Comparison of ENCODE assay signal across 21 cellular contexts in the genomic region with DNA sequence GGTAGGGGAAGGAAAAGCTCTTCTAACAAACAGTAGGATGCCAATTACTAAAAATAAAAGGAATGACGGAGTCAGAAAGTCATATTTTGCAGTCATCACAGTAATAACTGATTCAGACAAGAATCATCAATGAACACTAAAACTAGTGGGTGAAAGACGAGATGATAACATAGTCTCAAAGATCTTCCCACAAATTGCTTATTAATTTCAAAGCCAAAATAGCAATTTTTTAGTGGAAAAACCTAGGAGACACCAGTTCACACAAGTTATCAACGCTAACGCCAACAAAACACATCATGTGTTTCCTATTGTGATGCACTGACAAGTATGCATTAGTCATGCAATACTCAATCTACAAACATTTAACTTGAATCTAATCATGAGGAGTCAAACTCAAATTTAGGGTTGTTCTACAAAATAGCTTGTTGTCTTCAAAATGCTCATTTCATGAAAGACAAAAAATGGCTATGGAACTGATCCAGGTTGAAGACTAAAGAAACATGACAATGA. TPM values are rescaled to one million over a fixed set of nuclear protein-coding genes. Genes with fewer than 3 reads are reported as not detected.
DNase-seq lines count a peak whose midpoint lies in the region; ATAC-seq, FAIRE-seq and TF ChIP-seq lines count a peak whose summit lies in the region.
"Had no signal": no experiment of that assay in that cellular context is flagged by ENCODE, and none has a peak within 500 bp of the region (broad histone marks: within the 10 kb centered on the region; RNA-seq: fewer than 3 reads in every experiment).

No MANE protein-coding gene starts in this region.

- BruUV-seq in IMR-90 (replicated peaks; lab: Mats Ljungman, UMichigan) = no TSS peak

- H3K9ac ChIP-seq in IMR-90 (ENCODE audit: low read depth, low read length) (no peak overlapping the region), keratinocyte (ENCODE audit: control insufficient read depth, extremely low read depth, insufficient read depth, low read length) (no peak overlapping the region), kidney (ENCODE audit: low read length in 2 of 2) (no peak overlapping the region)

- H3K4me2 ChIP-seq in IMR-90 (ENCODE audit: low read depth, low read length) = no peak overlapping the region
- H3K4me2 ChIP-seq in keratinocyte (ENCODE audit: control insufficient read depth, extremely low read depth, insufficient read depth, low read depth, low read length) = peak overlapping the region; percentile 77

- 0 out of 2 replicates have a peak, but pooled peaks cover 1% of the 10 kb centered on the region for H3K36me3 ChIP-seq in IMR-90 (ENCODE audit: control insufficient read depth, insufficient read depth, low read length)
- peaks cover 0 to 10% of the 10 kb centered on the region in 2 experiments for H3K36me3 ChIP-seq in keratinocyte (ENCODE audit: control insufficient read depth in 2 of 2, extremely low read depth in 1 of 2, insufficient read depth in 2 of 2, low read length in 2 of 2)
- peaks cover 5% of the 10 kb centered on the region in 2 donors for H3K36me3 ChIP-seq in kidney (ENCODE audit: control insufficient read depth in 1 of 2, insufficient read depth in 2 of 2, low read length in 2 of 2)
- H3K36me3 ChIP-seq: ovary, upper lobe of right lung had no signal

- H2AFZ ChIP-seq in IMR-90 (replicated peaks; ENCODE audit: low read length, poor library complexity) = no peak overlapping the region
- peak overlapping the region; percentile 43 for H2AFZ ChIP-seq in keratinocyte (ENCODE audit: control insufficient read depth, low read length)

- no peak overlapping the region for H2AK9ac ChIP-seq in IMR-90 (replicated peaks; ENCODE audit: low read depth, low read length, poor library complexity)

- no peaks in the 10 kb centered on the region for H3K79me2 ChIP-seq in keratinocyte (ENCODE audit: control insufficient read depth, insufficient read depth, low read length)

- POLR2A ChIA-PET in IMR-90 (lab: Charles Lee; ENCODE audit: unreplicated experiment) = no interaction called here

- CTCF ChIA-PET in IMR-90 (lab: Yijun Ruan, JAX) = no interaction called here

- no peak overlapping the region for H3K23ac ChIP-seq in IMR-90 (ENCODE audit: low read depth, low read length)

- H2BK15ac ChIP-seq in IMR-90 (ENCODE audit: low read depth, low read length) = no peak overlapping the region

- no peak overlapping the region for H3K27ac ChIP-seq in IMR-90 (ENCODE audit: insufficient read depth, low read length)
- H3K27ac ChIP-seq in keratinocyte (ENCODE audit: control insufficient read depth, insufficient read depth, low read length) = peak overlapping the region; percentile 74
- no peak overlapping the region for H3K27ac ChIP-seq in kidney (ENCODE audit: low read depth in 2 of 2, low read length in 2 of 2)
- H3K27ac ChIP-seq: ovary, SK-N-MC, upper lobe of right lung had no signal

- in situ Hi-C loops in IMR-90 (cut with MboI; ENCODE audit: low sequenced_read_pairs) = no loop called here

- H3K4me1 ChIP-seq in IMR-90 (ENCODE audit: control insufficient read depth, insufficient read depth, low read length) = no peaks in the 10 kb centered on the region
- peaks cover 40% of the 10 kb centered on the region for H3K4me1 ChIP-seq in keratinocyte (ENCODE audit: control insufficient read depth, extremely low read depth, insufficient read depth, low read length)
- H3K4me1 ChIP-seq in kidney (ENCODE audit: control insufficient read depth in 1 of 2, insufficient read depth in 1 of 2, low read depth in 1 of 2, low read length in 2 of 2) = no peaks in the 10 kb centered on the region
- H3K4me1 ChIP-seq: upper lobe of right lung had no signal

- H4K8ac ChIP-seq in IMR-90 (ENCODE audit: low read depth in 2 of 2, low read length in 2 of 2) = no peak overlapping the region

- no peak overlapping the region for H2BK5ac ChIP-seq in IMR-90 (ENCODE audit: low read depth, low read length, poor library complexity, severe bottlenecking)

- H3K4ac ChIP-seq in IMR-90 (ENCODE audit: low read depth, low read length) = no peak overlapping the region

- dilution Hi-C loops in IMR-90 (cut with HindIII; ENCODE audit: low sequenced_read_pairs, unreplicated experiment) = no loop called here
- dilution Hi-C loops in keratinocyte (cut with MboI; ENCODE audit: extremely low pct_ligation_motif_present, low sequenced_read_pairs) = no loop called here

- TF ChIP-seq RAD21 in IMR-90 (IDR thresholded peaks at IDR 0.05; ENCODE audit: low read length) = no peak

- peak; percentile 47 for DNase-seq in EL
- DNase-seq in IMR-90 = peak; percentile 7
- DNase-seq in epithelial cell of esophagus (ENCODE audit: low read depth) = peak; percentile 62
- DNase-seq in keratinocyte (ENCODE audit: low read depth, low spot score) = peak; percentile 59
- no peak for DNase-seq in kidney
- no peak for DNase-seq in NCI-H2227 (lab: John Stamatoyannopoulos, UW; ENCODE audit: unreplicated experiment)
- DNase-seq in SW 1271 (lab: John Stamatoyannopoulos, UW) = no peak
- DNase-seq in nucleus accumbens (lab: John Stamatoyannopoulos, UW) = no peak
- DNase-seq: activated CD4-positive, alpha-beta T cell treated with anti-CD3 and anti-CD28 coated beads, Interleukin-2, amount 50 U/mL, for 48 hours; activated naive CD4-positive, alpha-beta T cell; left cardiac atrium; NCI-H1092 treated with DMSO at 0.1 percent for 48 hours; NCI-H1694 treated with DMSO at 0.1 percent for 48 hours; NCI-H510A; nephron progenitor cell; ovary; stimulated activated naive B cell treated with anti-CD40 and anti-IgM and Interleukin-4, amounts not matched to agents 10 μg/mL and 1 μg/mL and 100 μg/mL, for 72 hours; upper lobe of right lung had no signal

- peaks cover 14% of the 10 kb centered on the region for H3K9me3 ChIP-seq in IMR-90 (ENCODE audit: control insufficient read depth, insufficient read depth, low read length)
- H3K9me3 ChIP-seq in keratinocyte (ENCODE audit: control insufficient read depth, low read depth, low read length) = peaks cover 3% of the 10 kb centered on the region
- peaks cover 15 to 63% of the 10 kb centered on the region in 2 donors for H3K9me3 ChIP-seq in kidney (ENCODE audit: control insufficient read depth in 1 of 2, low read length in 2 of 2)

- intact Hi-C loops in IMR-90 (cut with micrococcal nuclease) = no loop called here
- intact Hi-C loops in kidney (cut with DNase I) = no loop called here

- no peak overlapping the region for H2BK120ac ChIP-seq in IMR-90 (ENCODE audit: low read depth, low read length)

- H3K27me3 ChIP-seq in IMR-90 (ENCODE audit: control insufficient read depth, insufficient read depth, low read length) (no peaks in the 10 kb centered on the region), keratinocyte (ENCODE audit: control insufficient read depth, extremely low read depth, insufficient read depth, low read length) (no peaks in the 10 kb centered on the region)
- H3K27me3 ChIP-seq: ovary, upper lobe of right lung had no signal

- H3K14ac ChIP-seq in IMR-90 (replicated peaks; ENCODE audit: low read depth, low read length) = no peak overlapping the region

- no peak overlapping the region for H3K18ac ChIP-seq in IMR-90 (ENCODE audit: low read depth, low read length)

- H2BK20ac ChIP-seq in IMR-90 (ENCODE audit: low read depth, low read length) = no peak overlapping the region

- H4K91ac ChIP-seq in IMR-90 (ENCODE audit: insufficient read depth, low read depth, low read length) = no peak overlapping the region

- H3K79me1 ChIP-seq in IMR-90 (ENCODE audit: low read depth in 1 of 2, low read length in 2 of 2) = no peaks in the 10 kb centered on the region

- H4K20me1 ChIP-seq in IMR-90 (ENCODE audit: insufficient read depth, low read length) (no peaks in the 10 kb centered on the region), keratinocyte (ENCODE audit: control insufficient read depth, extremely low read depth, insufficient read depth, low read length) (no peaks in the 10 kb centered on the region)

- H3K4me3 ChIP-seq in IMR-90 (ENCODE audit: insufficient read depth, low read depth, low read length) (no peak overlapping the region), epithelial cell of esophagus (ENCODE audit: low read length) (no peak overlapping the region), keratinocyte (ENCODE audit: control insufficient read depth in 2 of 3, extremely low read depth in 1 of 3, insufficient read depth in 2 of 3, low read depth in 1 of 3, low read length in 3 of 3) (peak overlapping the region in 2 of 3 experiments; percentile 20 to 44), kidney (ENCODE audit: low read length in 2 of 2) (no peak overlapping the region)
- H3K4me3 ChIP-seq: ovary, SK-N-MC, upper lobe of right lung had no signal

- no peak overlapping the region for H2AK5ac ChIP-seq in IMR-90 (ENCODE audit: low read depth, low read length)

- H4K5ac ChIP-seq in IMR-90 (ENCODE audit: low read depth, low read length) = no peak overlapping the region

- FAIRE-seq in keratinocyte (lab: Jason Lieb, UNC) = peak; percentile 85
- FAIRE-seq in kidney (lab: Jason Lieb, UNC) = no peak
- FAIRE-seq: endothelial cell of umbilical vein, frontal cortex had no signal

- ATAC-seq in IMR-90 (ENCODE audit: low read depth) = no peak
- ATAC-seq: left cardiac atrium; stimulated activated naive B cell treated with anti-CD40 and anti-IgM and Interleukin-4, amounts not matched to agents 10 μg/mL and 1 μg/mL and 100 μg/mL, for 72 hours; upper lobe of right lung had no signal

- H3K9me1 ChIP-seq in IMR-90 (ENCODE audit: insufficient read depth, low read length) = no peaks in the 10 kb centered on the region
- H3K9me1 ChIP-seq in keratinocyte (ENCODE audit: control insufficient read depth, extremely low read depth, insufficient read depth, low read length) = no peaks in the 10 kb centered on the region

- H3K56ac ChIP-seq in IMR-90 (ENCODE audit: extremely low read depth, insufficient read depth, low read length) = no peak overlapping the region

- TF ChIP-seq CTCF in IMR-90 (conservative IDR thresholded peaks at IDR 0.05; ENCODE audit: low read depth, low read length) (no peak), epithelial cell of esophagus (IDR thresholded peaks at IDR 0.05; ENCODE audit: insufficient read depth, low read depth, low read length, missing control alignments) (no peak), keratinocyte (optimal IDR thresholded peaks at IDR 0.05 in 1 of 3, IDR thresholded peaks at IDR 0.05 in 1 of 3, conservative IDR thresholded peaks at IDR 0.05 in 1 of 3; ENCODE audit: extremely low read depth in 1 of 3, insufficient read depth in 2 of 3, low read length in 3 of 3) (no peak), kidney (IDR thresholded peaks at IDR 0.05; ENCODE audit: borderline replicate concordance, extremely low read depth, insufficient read depth) (no peak)

- no CpG with 5 or more reads among the region's 4 CpGs for WGBS in IMR-90 (ENCODE audit: extremely low coverage in 2 of 2, insufficient read length in 1 of 2), 2 experiments

- no peak for TF ChIP-seq POLR2A in IMR-90 (IDR thresholded peaks at IDR 0.05; ENCODE audit: low read depth, low read length)

RNA-seq across cellular contexts. Expression of a gene that starts 18.6 kb away (rescaled TPM):
- 0.56 and 0.72 TPM in 2 replicates for total RNA-seq in IMR-90 (2012; rRNA removed)
- polyA plus RNA-seq in IMR-90 (2012; rRNA removed) = 0.26 and 0.39 TPM in 2 replicates
- polyA plus RNA-seq in IMR-90 (2012; cell fraction: cytosol; rRNA removed) = 0.09 and 0.11 TPM in 2 replicates
- polyA plus RNA-seq in IMR-90 (2012; cell fraction: nucleus; rRNA removed; ENCODE audit: low replicate concordance) = 0.11 and 0.44 TPM in 2 replicates
- polyA plus RNA-seq in keratinocyte = 0.09 to 0.19 TPM (median 0.11 TPM) in 3 replicates
- polyA plus RNA-seq in keratinocyte (2011; ENCODE audit: low read depth) = not detected
- polyA plus RNA-seq in keratinocyte (2011; cell fraction: cytosol; rRNA removed) = 0.06 TPM in 2 replicates
- polyA plus RNA-seq in keratinocyte (2011; cell fraction: nucleus; rRNA removed) = 0.13 and 0.17 TPM in 2 replicates
- 0.23 and 0.92 TPM in 2 replicates for polyA plus RNA-seq in keratinocyte (2012; ENCODE audit: low replicate concordance)
- polyA minus RNA-seq in keratinocyte = 0.16 TPM in 1 of 3 replicates, not detected in the others
- not detected for polyA minus RNA-seq in keratinocyte (2011; cell fraction: cytosol; rRNA and poly(A)+ RNA removed)
- polyA minus RNA-seq in keratinocyte (2011; cell fraction: nucleus; rRNA and poly(A)+ RNA removed) = not detected in 2 replicates
- 1.9 TPM for total RNA-seq in kidney
- 2.5 TPM for polyA plus RNA-seq in kidney (ENCODE audit: insufficient read depth, low read depth, low replicate concordance)

RNA-seq across cellular contexts. Expression of a gene that starts 26.6 kb away (rescaled TPM):
- 3.0 and 3.1 TPM in 2 replicates for total RNA-seq in IMR-90 (2012; rRNA removed)
- polyA plus RNA-seq in IMR-90 (2012; rRNA removed) = 0.77 and 0.80 TPM in 2 replicates
- polyA plus RNA-seq in IMR-90 (2012; cell fraction: cytosol; rRNA removed) = 0.25 and 0.31 TPM in 2 replicates
- polyA plus RNA-seq in IMR-90 (2012; cell fraction: nucleus; rRNA removed; ENCODE audit: low replicate concordance) = 0.75 and 5.2 TPM in 2 replicates
- 3.7 to 6.1 TPM (median 5.7 TPM) in 3 replicates for polyA plus RNA-seq in keratinocyte
- polyA plus RNA-seq in keratinocyte (2011; ENCODE audit: low read depth) = 4.2 TPM
- polyA plus RNA-seq in keratinocyte (2011; cell fraction: cytosol; rRNA removed) = 2.3 and 5.3 TPM in 2 replicates
- polyA plus RNA-seq in keratinocyte (2011; cell fraction: nucleus; rRNA removed) = 10.6 and 11.5 TPM in 2 replicates
- polyA plus RNA-seq in keratinocyte (2012; ENCODE audit: low replicate concordance) = 3.0 TPM in 2 replicates
- polyA minus RNA-seq in keratinocyte = 2.0 to 10.0 TPM (median 8.4 TPM) in 3 replicates
- not detected for polyA minus RNA-seq in keratinocyte (2011; cell fraction: cytosol; rRNA and poly(A)+ RNA removed)
- polyA minus RNA-seq in keratinocyte (2011; cell fraction: nucleus; rRNA and poly(A)+ RNA removed) = 10.2 and 17.5 TPM in 2 replicates
- total RNA-seq in kidney = 9.4 TPM
- polyA plus RNA-seq in kidney (ENCODE audit: insufficient read depth, low read depth, low replicate concordance) = 3.0 TPM

Comparison
In these comparisons a context has a peak if more than half of its experiments do, and no peak if none do; other contexts are left out.
1. DNase-seq: peak in EL (single experiment), IMR-90 (single experiment), epithelial cell of esophagus (single experiment) and keratinocyte (single experiment); none in kidney (single experiment), NCI-H2227 (single experiment), SW 1271 (0 of 2) and nucleus accumbens (0 of 56).
2. H3K4me3 ChIP-seq: peak in keratinocyte (2 of 3); none in IMR-90 (single experiment), epithelial cell of esophagus (single experiment) and kidney (0 of 2).